ENCODE assay signal across 17 cellular contexts in the genomic region with DNA sequence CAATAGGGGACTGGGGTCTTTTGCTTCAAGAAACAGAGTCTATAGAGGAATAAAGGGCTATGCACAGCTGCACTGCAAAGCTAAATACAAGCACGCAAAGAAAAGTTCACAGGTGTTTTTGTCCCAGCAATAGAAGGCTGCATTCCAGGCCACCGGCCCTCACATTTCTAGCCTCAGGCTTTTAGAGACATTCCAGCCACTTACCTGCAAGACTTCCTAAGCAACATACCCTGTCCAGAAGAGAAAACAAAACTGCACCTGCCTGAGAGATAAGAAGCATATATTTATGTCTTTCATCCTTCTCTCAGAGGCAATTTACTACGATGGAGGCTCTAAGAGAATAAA.
"Had no signal": no experiment of that assay in that cellular context is flagged by ENCODE, and none has a peak within 500 bp of the region (broad histone marks: within the 10 kb centered on the region; RNA-seq: fewer than 3 reads in every experiment).

No MANE protein-coding gene starts in this region.

- H3K9me3 ChIP-seq: body of pancreas, heart right ventricle, left ventricle myocardium inferior, prostate gland, tibial artery had no signal

- DNase-seq: activated B cell treated with CpG ODN at 0.5 μM for 24 hours; activated CD4-positive, alpha-beta memory T cell treated with anti-CD3 and anti-CD28 coated beads for 36 hours; activated CD4-positive, alpha-beta T cell treated with anti-CD3 and anti-CD28 coated beads for 4 hours; activated naive CD4-positive, alpha-beta T cell treated with anti-CD3 and anti-CD28 coated beads for 36 hours; activated T-cell treated with anti-CD3 and anti-CD28 coated beads, Interleukin-2, amount 50 U/mL, for 4 hours; central memory CD4-positive, alpha-beta T cell; erythroblast; heart right ventricle; left ventricle myocardium inferior; stimulated activated CD4-positive, alpha-beta T cell treated with anti-CD3 and anti-CD28 coated beads, Interleukin-2, amount 100 ng/mL, for 24 hours; stimulated activated naive CD8-positive, alpha-beta T cell treated with anti-CD3 and anti-CD28 coated beads, Interleukin-15, Interleukin-2, amounts not matched to agents 100 U/mL and 50 U/mL, for 24 hours; substantia nigra; tibial artery had no signal

- H3K9me3 Mint-ChIP-seq: activated B cell treated with CpG ODN at 0.5 μM for 24 hours; activated CD4-positive, alpha-beta memory T cell treated with anti-CD3 and anti-CD28 coated beads for 36 hours; activated naive CD4-positive, alpha-beta T cell treated with anti-CD3 and anti-CD28 coated beads for 36 hours; activated T-cell treated with anti-CD3 and anti-CD28 coated beads, Interleukin-2, amount 50 U/mL, for 4 hours; neural progenitor cell had no signal

- H3K36me3 Mint-ChIP-seq: activated CD4-positive, alpha-beta memory T cell treated with anti-CD3 and anti-CD28 coated beads for 36 hours; neural progenitor cell had no signal

- H3K27ac Mint-ChIP-seq: activated B cell treated with CpG ODN at 0.5 μM for 24 hours; activated CD4-positive, alpha-beta memory T cell treated with anti-CD3 and anti-CD28 coated beads for 36 hours; activated naive CD4-positive, alpha-beta T cell treated with anti-CD3 and anti-CD28 coated beads for 36 hours had no signal

- H3K27me3 Mint-ChIP-seq: activated CD4-positive, alpha-beta memory T cell treated with anti-CD3 and anti-CD28 coated beads for 36 hours had no signal

- H3K27ac ChIP-seq: heart right ventricle, left ventricle myocardium inferior, neural progenitor cell, prostate gland, tibial artery had no signal

- H3K36me3 ChIP-seq: heart right ventricle, left ventricle myocardium inferior, neural progenitor cell, prostate gland, tibial artery had no signal

- ATAC-seq: activated T-cell treated with anti-CD3 and anti-CD28 coated beads, Interleukin-2, amount 50 U/mL, for 4 hours; body of pancreas; heart right ventricle; right cardiac atrium; stimulated activated naive CD8-positive, alpha-beta T cell treated with anti-CD3 and anti-CD28 coated beads, Interleukin-15, Interleukin-2, amounts not matched to agents 100 U/mL and 50 U/mL, for 24 hours had no signal

- H3K4me3 ChIP-seq: body of pancreas, heart right ventricle, left ventricle myocardium inferior, neural progenitor cell, prostate gland, tibial artery had no signal

- H3K9ac ChIP-seq: neural progenitor cell had no signal

- H3K4me1 ChIP-seq: left ventricle myocardium inferior, prostate gland had no signal

- H3K4me1 Mint-ChIP-seq: activated B cell treated with CpG ODN at 0.5 μM for 24 hours had no signal

- H3K4me3 Mint-ChIP-seq: activated B cell treated with CpG ODN at 0.5 μM for 24 hours; activated CD4-positive, alpha-beta memory T cell treated with anti-CD3 and anti-CD28 coated beads for 36 hours; activated naive CD4-positive, alpha-beta T cell treated with anti-CD3 and anti-CD28 coated beads for 36 hours; activated T-cell treated with anti-CD3 and anti-CD28 coated beads, Interleukin-2, amount 50 U/mL, for 4 hours; neural progenitor cell had no signal

- H3K27me3 ChIP-seq: body of pancreas, neural progenitor cell had no signal
